8 cellular contexts compared by ENCODE assay signal in genomic region chr12:53222170-53223005, GRCh38. TPM values are rescaled to one million over a fixed set of nuclear protein-coding genes. Genes with fewer than 3 reads are reported as not detected.
DNase-seq lines count a peak whose midpoint lies in the region; TF ChIP-seq lines count a peak whose summit lies in the region.

No MANE protein-coding gene starts in this region.

- peaks cover 85% of the 10 kb centered on the region for H3K4me1 Mint-ChIP-seq in dendritic cell treated with granulocyte-macrophage colony-stimulating factor and Interleukin-4, amounts not matched to agents 40 ng/mL and 50 ng/mL, for 4 days (ENCODE audit: low read depth)
- peaks cover 76% of the 10 kb centered on the region for H3K4me1 Mint-ChIP-seq in nephron progenitor cell

- H3K4me3 Mint-ChIP-seq in dendritic cell treated with granulocyte-macrophage colony-stimulating factor and Interleukin-4, amounts not matched to agents 40 ng/mL and 50 ng/mL, for 4 days: peak overlapping the region; percentile 54
- H3K4me3 Mint-ChIP-seq in nephron progenitor cell: peak overlapping the region; percentile 74

- POLR2A ChIA-PET in BJ (lab: Charles Lee): no interaction called here

- TF ChIP-seq CTCF in BJ (IDR thresholded peaks at IDR 0.05; ENCODE audit: insufficient read depth, low read depth, low read length): no peak
- TF ChIP-seq CTCF in nephron progenitor cell (IDR thresholded peaks at IDR 0.05): no peak

- CTCF ChIA-PET in BJ (lab: Yijun Ruan, JAX): interaction anchor here (1.1 to 1.2 kb wide), 3 partner anchors 8 to 64 kb away, joined by 3 to 6 read pairs (median 3); no protein-coding TSS in a partner anchor

- H3K9me3 ChIP-seq in MG63: no peaks in the 10 kb centered on the region

- peak overlapping the region; percentile 96 for H3K27ac Mint-ChIP-seq in dendritic cell treated with granulocyte-macrophage colony-stimulating factor and Interleukin-4, amounts not matched to agents 40 ng/mL and 50 ng/mL, for 4 days
- peak overlapping the region; percentile 77 for H3K27ac Mint-ChIP-seq in nephron progenitor cell

- H3K9me3 Mint-ChIP-seq in dendritic cell treated with granulocyte-macrophage colony-stimulating factor and Interleukin-4, amounts not matched to agents 40 ng/mL and 50 ng/mL, for 4 days: no peaks in the 10 kb centered on the region
- H3K9me3 Mint-ChIP-seq in nephron progenitor cell: no peaks in the 10 kb centered on the region

- intact Hi-C loops in dendritic cell treated with granulocyte-macrophage colony-stimulating factor and Interleukin-4, amounts not matched to agents 40 ng/mL and 50 ng/mL, for 4 days (cut with micrococcal nuclease): no loop called here

- H3K4me3 ChIP-seq in BJ (ENCODE audit: low read depth, low read length) (peak overlapping the region; percentile 22), MG63 (peak overlapping the region; percentile 30)

- H3K27me3 Mint-ChIP-seq in dendritic cell treated with granulocyte-macrophage colony-stimulating factor and Interleukin-4, amounts not matched to agents 40 ng/mL and 50 ng/mL, for 4 days: peaks cover 24% of the 10 kb centered on the region
- no peaks in the 10 kb centered on the region for H3K27me3 Mint-ChIP-seq in nephron progenitor cell (ENCODE audit: low read depth, poor library complexity)

- H3K36me3 Mint-ChIP-seq in dendritic cell treated with granulocyte-macrophage colony-stimulating factor and Interleukin-4, amounts not matched to agents 40 ng/mL and 50 ng/mL, for 4 days (ENCODE audit: low read depth): peaks cover 8% of the 10 kb centered on the region
- H3K36me3 Mint-ChIP-seq in nephron progenitor cell (ENCODE audit: low read depth): no peaks in the 10 kb centered on the region

- no peak for DNase-seq in BJ (ENCODE audit: low read depth)
- no peak for DNase-seq in MG63
- no peak for DNase-seq in nephron progenitor cell
- DNase-seq in stimulated activated CD4-positive, alpha-beta T cell treated with anti-CD3 and anti-CD28 coated beads, Interleukin-4, amount 100 ng/mL, for 1 hour: no peak
- no peak for DNase-seq in putamen (ENCODE audit: low spot score)
- no peak for DNase-seq in DMS53 treated with DMSO at 0.1 percent for 48 hours (lab: John Stamatoyannopoulos, UW; ENCODE audit: unreplicated experiment)
- DNase-seq in foreskin melanocyte: no peak

- H3K27me3 ChIP-seq in BJ (ENCODE audit: control insufficient read depth, insufficient read depth, low read length): no peaks in the 10 kb centered on the region
- no peaks in the 10 kb centered on the region for H3K27me3 ChIP-seq in MG63

- H3K36me3 ChIP-seq in BJ (ENCODE audit: control insufficient read depth, insufficient read depth, low read length) (no peaks in the 10 kb centered on the region), MG63 (no peaks in the 10 kb centered on the region; the same call in 1 of the 2 replicates)

RNA-seq across cellular contexts. Expression of gene RARG, which starts 9.6 kb away (rescaled TPM):
- polyA plus RNA-seq in BJ (2011; rRNA removed): 41.7 and 63.9 TPM in 2 replicates
- 56.1 and 60.3 TPM in 2 replicates for polyA minus RNA-seq in BJ (2011; rRNA and poly(A)+ RNA removed)
- 30.8 and 40.7 TPM in 2 replicates for total RNA-seq in MG63 (2014; rRNA removed; shearing (Covaris generic); ENCODE audit: low replicate concordance)

RNA-seq across cellular contexts. Expression of gene ITGB7, which starts 15.3 kb away (rescaled TPM):
- polyA plus RNA-seq in BJ (2011; rRNA removed): 0.59 and 0.63 TPM in 2 replicates
- polyA minus RNA-seq in BJ (2011; rRNA and poly(A)+ RNA removed): 0.51 and 1.4 TPM in 2 replicates
- 1.6 TPM in 1 of 2 replicates, not detected in the other for total RNA-seq in MG63 (2014; rRNA removed; shearing (Covaris generic); ENCODE audit: low replicate concordance)

RNA-seq across cellular contexts. Expression of gene CSAD, which starts 41.7 kb away (rescaled TPM):
- polyA plus RNA-seq in BJ (2011; rRNA removed): 27.3 and 30.7 TPM in 2 replicates
- polyA minus RNA-seq in BJ (2011; rRNA and poly(A)+ RNA removed): 8.4 and 14.0 TPM in 2 replicates
- total RNA-seq in MG63 (2014; rRNA removed; shearing (Covaris generic); ENCODE audit: low replicate concordance): 1.2 and 7.1 TPM in 2 replicates

RNA-seq across cellular contexts. Expression of gene ZNF740, which starts 41.9 kb away (rescaled TPM):
- 15.7 and 16.8 TPM in 2 replicates for polyA plus RNA-seq in BJ (2011; rRNA removed)
- 25.7 and 28.4 TPM in 2 replicates for polyA minus RNA-seq in BJ (2011; rRNA and poly(A)+ RNA removed)
- total RNA-seq in MG63 (2014; rRNA removed; shearing (Covaris generic); ENCODE audit: low replicate concordance): 14.7 and 22.2 TPM in 2 replicates

RNA-seq across cellular contexts. Expression of gene ESPL1, which starts 45.7 kb away (rescaled TPM):
- polyA plus RNA-seq in BJ (2011; rRNA removed): 3.0 and 7.3 TPM in 2 replicates
- 7.9 and 8.2 TPM in 2 replicates for polyA minus RNA-seq in BJ (2011; rRNA and poly(A)+ RNA removed)
- 22.1 and 23.9 TPM in 2 replicates for total RNA-seq in MG63 (2014; rRNA removed; shearing (Covaris generic); ENCODE audit: low replicate concordance)
